1 cellular context compared by ENCODE assay signal in genomic region chr6:32610897-32611296, GRCh38.
TF ChIP-seq lines count a peak whose summit lies in the region.

No MANE protein-coding gene starts in this region.

TF ChIP-seq in GM23338, 12 proteins besides CTCF, POLR2A, EP300 and RAD21 (continued from another document):
- TF ChIP-seq ZNF462 (CRISPR knock-in tag; IDR thresholded peaks at IDR 0.05) (no peak), ETS1 (IDR thresholded peaks at IDR 0.05) (no peak), REST (IDR thresholded peaks at IDR 0.05; ENCODE audit: unreplicated experiment) (no peak), CREB1 (CRISPR knock-in tag; IDR thresholded peaks at IDR 0.05; ENCODE audit: low read depth) (no peak)
